In the genomic region with DNA sequence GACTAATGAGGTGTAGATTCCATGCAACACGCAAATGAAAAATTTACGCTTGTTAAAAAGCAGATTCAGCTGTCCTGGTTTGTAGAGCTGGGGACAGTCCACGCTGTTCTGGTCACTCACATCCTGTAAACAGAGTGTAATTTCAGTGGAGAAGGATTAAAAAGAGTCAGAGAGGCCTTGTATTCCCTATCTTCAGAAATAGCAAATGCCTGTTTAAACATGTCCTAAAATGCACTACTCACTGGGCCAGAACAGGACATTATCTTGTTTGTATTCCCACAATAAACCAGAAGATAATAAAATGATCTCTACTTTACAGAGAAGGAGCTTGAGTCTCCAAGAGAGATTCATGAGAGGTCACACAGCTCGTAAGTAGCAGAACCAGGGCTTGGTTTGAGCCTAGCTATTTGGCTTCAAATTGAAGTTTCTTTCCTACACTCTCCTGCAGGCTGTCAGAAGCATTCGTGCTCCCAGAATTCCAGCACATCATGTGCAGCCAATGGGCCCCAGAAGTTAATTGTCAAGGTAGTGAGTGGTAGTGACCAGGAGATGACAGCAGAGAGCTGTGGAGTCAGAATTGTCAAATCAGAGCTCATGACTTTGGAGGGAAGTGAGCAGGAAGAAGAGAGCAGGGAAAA, we compare ENCODE assay signal across 9 cellular contexts.
DNase-seq lines count a peak whose midpoint lies in the region; ATAC-seq and TF ChIP-seq lines count a peak whose summit lies in the region.
"Had no signal": no experiment of that assay in that cellular context is flagged by ENCODE, and none has a peak within 500 bp of the region (broad histone marks: within the 10 kb centered on the region; RNA-seq: fewer than 3 reads in every experiment).

No MANE protein-coding gene starts in this region.

- no peak overlapping the region for H3K9ac ChIP-seq in OCI-LY1 (ENCODE audit: low read length)
- H3K9ac ChIP-seq in parathyroid adenoma: no peak overlapping the region

- no peak for TF ChIP-seq POLR2A in gastroesophageal sphincter (IDR thresholded peaks at IDR 0.05)

- POLR2A ChIA-PET in activated CD4-positive, alpha-beta T cell treated with anti-CD3 and anti-CD28 coated beads for 36 hours (lab: Charles Lee): no interaction called here
- POLR2A ChIA-PET in CD4-positive, alpha-beta T cell (lab: Charles Lee): no interaction called here
- POLR2A ChIA-PET in activated CD4-positive, alpha-beta memory T cell treated with anti-CD3 and anti-CD28 coated beads for 36 hours (lab: Charles Lee): interaction anchor here (0.6 kb wide), 1 partner anchor 477 kb away, joined by 3 read pairs; no protein-coding TSS in a partner anchor

- H3K4me3 ChIP-seq in OCI-LY1 (ENCODE audit: low read depth, low read length, poor library complexity, severe bottlenecking) (no peak overlapping the region), gastroesophageal sphincter (no peak overlapping the region), parathyroid adenoma (ENCODE audit: low read depth, low read length) (no peak overlapping the region)

- H3K36me3 ChIP-seq in OCI-LY1 (ENCODE audit: insufficient read depth, low read length) (no peaks in the 10 kb centered on the region), gastroesophageal sphincter (no peaks in the 10 kb centered on the region), parathyroid adenoma (ENCODE audit: control insufficient read depth, insufficient read depth, low read length) (no peaks in the 10 kb centered on the region)

- H3K4me3 Mint-ChIP-seq in activated CD4-positive, alpha-beta T cell treated with anti-CD3 and anti-CD28 coated beads for 36 hours: no peak overlapping the region
- no peak overlapping the region for H3K4me3 Mint-ChIP-seq in CD4-positive, alpha-beta T cell
- H3K4me3 Mint-ChIP-seq in activated CD4-positive, alpha-beta memory T cell treated with anti-CD3 and anti-CD28 coated beads for 36 hours: no peak overlapping the region

- no peaks in the 10 kb centered on the region for H3K36me3 Mint-ChIP-seq in activated CD4-positive, alpha-beta T cell treated with anti-CD3 and anti-CD28 coated beads for 36 hours (ENCODE audit: low read depth)
- H3K36me3 Mint-ChIP-seq in CD4-positive, alpha-beta T cell (ENCODE audit: low read depth): no peaks in the 10 kb centered on the region
- H3K36me3 Mint-ChIP-seq in activated CD4-positive, alpha-beta memory T cell treated with anti-CD3 and anti-CD28 coated beads for 36 hours: no peaks in the 10 kb centered on the region

- no peaks in the 10 kb centered on the region for H3K9me2 ChIP-seq in OCI-LY1 (ENCODE audit: low read depth, low read length)

- H3K4me1 Mint-ChIP-seq in activated CD4-positive, alpha-beta T cell treated with anti-CD3 and anti-CD28 coated beads for 36 hours: no peaks in the 10 kb centered on the region
- no peaks in the 10 kb centered on the region for H3K4me1 Mint-ChIP-seq in CD4-positive, alpha-beta T cell (ENCODE audit: low read depth)
- H3K4me1 Mint-ChIP-seq in activated CD4-positive, alpha-beta memory T cell treated with anti-CD3 and anti-CD28 coated beads for 36 hours (ENCODE audit: low read depth): no peaks in the 10 kb centered on the region

- no peaks in the 10 kb centered on the region for H3K9me3 ChIP-seq in OCI-LY1 (ENCODE audit: low read length)
- H3K9me3 ChIP-seq in gastroesophageal sphincter: no peaks in the 10 kb centered on the region
- H3K9me3 ChIP-seq in parathyroid adenoma (ENCODE audit: control insufficient read depth, low read length): no peaks in the 10 kb centered on the region
- H3K9me3 ChIP-seq in CD4-positive, alpha-beta T cell (ENCODE audit: control insufficient read depth, low read length): no peaks in the 10 kb centered on the region

- ATAC-seq in gastroesophageal sphincter: peak; percentile 27
- no peak for ATAC-seq in activated CD4-positive, alpha-beta T cell treated with anti-CD3 and anti-CD28 coated beads for 36 hours
- no peak for ATAC-seq in CD4-positive, alpha-beta T cell (ENCODE audit: poor library complexity)

- no peak for TF ChIP-seq EP300 in gastroesophageal sphincter (IDR thresholded peaks at IDR 0.05)

- H3K4me1 ChIP-seq in OCI-LY1 (ENCODE audit: insufficient read depth, low read length, severe bottlenecking): no peaks in the 10 kb centered on the region
- H3K4me1 ChIP-seq in gastroesophageal sphincter: peaks cover 6 to 57% (median 11%) of the 10 kb centered on the region in 3 donors
- no peaks in the 10 kb centered on the region for H3K4me1 ChIP-seq in parathyroid adenoma

- DNase-seq in ELF-1 (ENCODE audit: low read depth, low spot score): peak; percentile 74
- no peak for DNase-seq in activated CD4-positive, alpha-beta T cell treated with anti-CD3 and anti-CD28 coated beads for 36 hours
- DNase-seq in CD4-positive, alpha-beta T cell: no peak
- DNase-seq in activated CD4-positive, alpha-beta memory T cell treated with anti-CD3 and anti-CD28 coated beads for 36 hours: no peak
- no peak for DNase-seq in NCI-H1694 (lab: John Stamatoyannopoulos, UW)
- DNase-seq: NCI-H510A had no signal

- TF ChIP-seq CTCF in OCI-LY1 (IDR thresholded peaks at IDR 0.05; ENCODE audit: low read length) (peak; percentile 14; the same call in 1 of the 2 replicates), gastroesophageal sphincter (IDR thresholded peaks at IDR 0.05) (peak; percentile 12 to 73 (median 36)), parathyroid adenoma (IDR thresholded peaks at IDR 0.05) (no peak)
- TF ChIP-seq CTCF in CD4-positive, alpha-beta T cell (IDR thresholded peaks at IDR 0.05): no peak

- no peak overlapping the region for H3K27ac ChIP-seq in OCI-LY1 (ENCODE audit: low read depth, low read length, poor library complexity, severe bottlenecking)
- peak overlapping the region; percentile 60 to 81 (median 77) for H3K27ac ChIP-seq in gastroesophageal sphincter
- peak overlapping the region; percentile 44 for H3K27ac ChIP-seq in parathyroid adenoma
- H3K27ac ChIP-seq in CD4-positive, alpha-beta T cell (ENCODE audit: low read depth, low read length): no peak overlapping the region

- CTCF ChIA-PET in activated CD4-positive, alpha-beta T cell treated with anti-CD3 and anti-CD28 coated beads for 36 hours (lab: Charles Lee): interaction anchor here (0.6 to 1.8 kb wide), 7 partner anchors 11 to 439 kb away, joined by 3 to 9 read pairs (median 3); no protein-coding TSS in a partner anchor
- CTCF ChIA-PET in CD4-positive, alpha-beta T cell (lab: Charles Lee): no interaction called here
- CTCF ChIA-PET in activated CD4-positive, alpha-beta memory T cell treated with anti-CD3 and anti-CD28 coated beads for 36 hours (lab: Charles Lee): interaction anchor here (1.0 to 3.0 kb wide), 4 partner anchors 127 to 439 kb away, joined by 3 to 19 read pairs (median 4); no protein-coding TSS in a partner anchor

- H2AFZ ChIP-seq in OCI-LY1 (ENCODE audit: low read length) (no peak overlapping the region), parathyroid adenoma (no peak overlapping the region)

- 28% methylated on average over 5 of the region's 5 CpGs; no CpG with 5 or more reads in 1 of the 2 donors for WGBS in gastroesophageal sphincter (ENCODE audit: low coverage in 1 of 2), 2 donors

- H3K79me2 ChIP-seq in OCI-LY1 (ENCODE audit: insufficient read depth, low read length) (no peaks in the 10 kb centered on the region), parathyroid adenoma (no peaks in the 10 kb centered on the region)

- H3K4me2 ChIP-seq in OCI-LY1 (ENCODE audit: low read length) (no peak overlapping the region), parathyroid adenoma (ENCODE audit: low read length) (no peak overlapping the region)

- H3K27me3 Mint-ChIP-seq in activated CD4-positive, alpha-beta T cell treated with anti-CD3 and anti-CD28 coated beads for 36 hours: peaks cover 2% of the 10 kb centered on the region
- no peaks in the 10 kb centered on the region for H3K27me3 Mint-ChIP-seq in CD4-positive, alpha-beta T cell
- H3K27me3 Mint-ChIP-seq in activated CD4-positive, alpha-beta memory T cell treated with anti-CD3 and anti-CD28 coated beads for 36 hours: peaks cover 2% of the 10 kb centered on the region

- no peaks in the 10 kb centered on the region for H3F3A ChIP-seq in OCI-LY1 (ENCODE audit: insufficient read depth, low read length)

- H4K20me1 ChIP-seq in OCI-LY1 (ENCODE audit: insufficient read depth, low read length): no peaks in the 10 kb centered on the region

- no peaks in the 10 kb centered on the region for H3K9me3 Mint-ChIP-seq in activated CD4-positive, alpha-beta T cell treated with anti-CD3 and anti-CD28 coated beads for 36 hours (ENCODE audit: low read depth)
- H3K9me3 Mint-ChIP-seq in CD4-positive, alpha-beta T cell: no peaks in the 10 kb centered on the region
- no peaks in the 10 kb centered on the region for H3K9me3 Mint-ChIP-seq in activated CD4-positive, alpha-beta memory T cell treated with anti-CD3 and anti-CD28 coated beads for 36 hours

- intact Hi-C loops in activated CD4-positive, alpha-beta T cell treated with anti-CD3 and anti-CD28 coated beads for 36 hours (cut with DNase I, micrococcal nuclease): loop anchor here (1.0 to 5.0 kb wide), 3 partner anchors 176 to 269 kb away; no protein-coding TSS in a partner anchor
- intact Hi-C loops in CD4-positive, alpha-beta T cell (cut with DNase I, micrococcal nuclease): no loop called here
- intact Hi-C loops in activated CD4-positive, alpha-beta memory T cell treated with anti-CD3 and anti-CD28 coated beads for 36 hours (cut with micrococcal nuclease): loop anchor here (10.0 kb wide), 2 partner anchors 268 to 438 kb away; no protein-coding TSS in a partner anchor

- H3K27ac Mint-ChIP-seq in activated CD4-positive, alpha-beta T cell treated with anti-CD3 and anti-CD28 coated beads for 36 hours: no peak overlapping the region
- no peak overlapping the region for H3K27ac Mint-ChIP-seq in CD4-positive, alpha-beta T cell
- H3K27ac Mint-ChIP-seq in activated CD4-positive, alpha-beta memory T cell treated with anti-CD3 and anti-CD28 coated beads for 36 hours: no peak overlapping the region

- no peaks in the 10 kb centered on the region for H3K27me3 ChIP-seq in OCI-LY1 (ENCODE audit: insufficient read depth, low read length)
- no peaks in the 10 kb centered on the region for H3K27me3 ChIP-seq in gastroesophageal sphincter
- no peaks in the 10 kb centered on the region for H3K27me3 ChIP-seq in parathyroid adenoma (ENCODE audit: control insufficient read depth, insufficient read depth, low read length)
- no peaks in the 10 kb centered on the region for H3K27me3 ChIP-seq in CD4-positive, alpha-beta T cell (ENCODE audit: control insufficient read depth, insufficient read depth, low read length)

Comparison
In these comparisons a context has a peak if more than half of its experiments do, and no peak if none do; other contexts are left out.
1. H3K27ac ChIP-seq: peak in gastroesophageal sphincter (4 of 4) and parathyroid adenoma (single experiment); none in OCI-LY1 (single experiment) and CD4-positive, alpha-beta T cell (single experiment).
2. CTCF ChIP-seq: peak in OCI-LY1 (single experiment) and gastroesophageal sphincter (4 of 4); none in parathyroid adenoma (single experiment) and CD4-positive, alpha-beta T cell (single experiment).
3. intact Hi-C loops: an anchor here in activated CD4-positive, alpha-beta T cell treated with anti-CD3 and anti-CD28 coated beads for 36 hours (1.0 to 5.0 kb wide) and activated CD4-positive, alpha-beta memory T cell treated with anti-CD3 and anti-CD28 coated beads for 36 hours (10.0 kb wide); none called in CD4-positive, alpha-beta T cell.